Comparison of ENCODE assay signal across 1 cellular context in genomic region chr10:35640951-35641429, GRCh38.
TF ChIP-seq lines count a peak whose summit lies in the region.

No MANE protein-coding gene starts in this region.

TF ChIP-seq in K562, 482 proteins besides CTCF, POLR2A, EP300 and RAD21 (continued from another document):
- TF ChIP-seq BRF2 (IDR thresholded peaks at IDR 0.05; ENCODE audit: borderline replicate concordance, insufficient read depth, insufficient read length) (no peak), TBP (optimal IDR thresholded peaks at IDR 0.05; ENCODE audit: low read depth, low read length) (no peak), GATA2 (CRISPR knock-in tag; IDR thresholded peaks at IDR 0.05) (no peak)
- TF ChIP-seq, protein P1, sequence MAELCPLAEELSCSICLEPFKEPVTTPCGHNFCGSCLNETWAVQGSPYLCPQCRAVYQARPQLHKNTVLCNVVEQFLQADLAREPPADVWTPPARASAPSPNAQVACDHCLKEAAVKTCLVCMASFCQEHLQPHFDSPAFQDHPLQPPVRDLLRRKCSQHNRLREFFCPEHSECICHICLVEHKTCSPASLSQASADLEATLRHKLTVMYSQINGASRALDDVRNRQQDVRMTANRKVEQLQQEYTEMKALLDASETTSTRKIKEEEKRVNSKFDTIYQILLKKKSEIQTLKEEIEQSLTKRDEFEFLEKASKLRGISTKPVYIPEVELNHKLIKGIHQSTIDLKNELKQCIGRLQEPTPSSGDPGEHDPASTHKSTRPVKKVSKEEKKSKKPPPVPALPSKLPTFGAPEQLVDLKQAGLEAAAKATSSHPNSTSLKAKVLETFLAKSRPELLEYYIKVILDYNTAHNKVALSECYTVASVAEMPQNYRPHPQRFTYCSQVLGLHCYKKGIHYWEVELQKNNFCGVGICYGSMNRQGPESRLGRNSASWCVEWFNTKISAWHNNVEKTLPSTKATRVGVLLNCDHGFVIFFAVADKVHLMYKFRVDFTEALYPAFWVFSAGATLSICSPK (IDR thresholded peaks at IDR 0.05; ENCODE audit: borderline replicate concordance): no peak
